In the genomic region with DNA sequence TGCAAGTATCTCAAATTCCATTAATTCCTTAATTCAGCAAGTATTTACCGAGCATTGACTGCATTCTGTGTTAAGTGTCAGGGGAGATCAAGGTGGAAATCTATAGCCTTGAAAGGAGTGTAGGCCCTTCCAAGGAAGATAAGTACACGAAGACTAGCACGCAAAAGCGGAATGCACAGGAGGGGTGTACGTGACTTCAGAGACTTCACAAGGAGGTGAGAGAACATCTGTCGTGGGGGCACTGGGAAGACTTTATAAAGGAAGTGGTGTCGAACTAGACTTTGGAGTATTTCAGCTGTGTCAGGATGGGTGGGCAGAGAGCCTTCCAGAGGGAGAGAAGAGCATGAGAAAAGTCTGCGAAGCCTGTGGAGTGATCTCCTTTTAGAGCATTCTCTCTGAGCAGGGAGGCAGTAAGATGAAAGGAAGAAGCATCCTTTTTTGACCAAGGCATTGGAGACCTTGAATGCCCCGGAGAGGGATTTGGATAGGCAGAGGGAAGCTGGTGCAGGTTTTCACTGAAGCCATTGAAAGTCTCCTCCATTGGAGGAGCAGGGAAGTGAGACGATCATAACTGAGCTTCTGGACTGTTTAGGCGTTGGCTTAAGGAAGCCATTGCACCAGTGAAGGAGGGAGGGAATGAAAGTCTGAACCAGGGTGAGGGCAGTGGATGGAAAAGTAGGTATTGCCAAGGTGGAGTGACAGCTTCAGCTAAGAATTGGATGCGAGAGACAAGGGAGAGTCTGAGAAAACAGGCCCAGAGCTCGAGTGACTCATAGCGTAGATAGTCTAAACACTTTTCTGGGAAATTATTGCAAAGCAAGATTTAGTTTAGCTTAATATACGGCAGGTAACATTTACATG, we compare ENCODE assay signal across 1 cellular context.
TF ChIP-seq lines count a peak whose summit lies in the region.

No MANE protein-coding gene starts in this region.

TF ChIP-seq in HepG2, 621 proteins besides CTCF, POLR2A, EP300 and RAD21 (continues in another document):
- TF ChIP-seq TAF1 (CRISPR knock-in tag; IDR thresholded peaks at IDR 0.05) (peak; percentile 28; the same call in 1 of the 2 replicates), CCAR2 (optimal IDR thresholded peaks at IDR 0.05; ENCODE audit: low read depth, low read length) (no peak), HMG20A (CRISPR knock-in tag; IDR thresholded peaks at IDR 0.05; ENCODE audit: borderline replicate concordance) (0 out of 2 replicates have a peak, but pooled peaks have one; percentile 8), SIX4 (CRISPR knock-in tag; IDR thresholded peaks at IDR 0.05) (no peak), TRIM24 (CRISPR knock-in tag; IDR thresholded peaks at IDR 0.05) (no peak), POLR2AphosphoS2 (IDR thresholded peaks at IDR 0.05; ENCODE audit: low read depth, low read length) (no peak), ZNF251 (CRISPR knock-in tag; IDR thresholded peaks at IDR 0.05) (no peak), ZSCAN30 (CRISPR knock-in tag; IDR thresholded peaks at IDR 0.05) (no peak), NR2F1 (CRISPR knock-in tag; IDR thresholded peaks at IDR 0.05) (no peak), RORA (CRISPR knock-in tag; IDR thresholded peaks at IDR 0.05) (no peak), ZNF839 (CRISPR knock-in tag; IDR thresholded peaks at IDR 0.05; ENCODE audit: borderline replicate concordance) (no peak), REL (CRISPR knock-in tag; conservative IDR thresholded peaks at IDR 0.05) (no peak), ZBTB38 (CRISPR knock-in tag; IDR thresholded peaks at IDR 0.05) (0 out of 2 replicates have a peak, but pooled peaks have one; percentile 20), ZNF766 (CRISPR knock-in tag; IDR thresholded peaks at IDR 0.05; ENCODE audit: borderline replicate concordance) (no peak), ZNF441 (CRISPR knock-in tag; IDR thresholded peaks at IDR 0.05; ENCODE audit: borderline replicate concordance) (no peak), ISL2 (CRISPR knock-in tag; IDR thresholded peaks at IDR 0.05) (no peak), ATF1 (CRISPR knock-in tag; IDR thresholded peaks at IDR 0.05) (no peak), TSC22D2 (CRISPR knock-in tag; IDR thresholded peaks at IDR 0.05; ENCODE audit: borderline replicate concordance) (no peak), ARID2 (CRISPR knock-in tag; IDR thresholded peaks at IDR 0.05; ENCODE audit: borderline replicate concordance) (0 out of 2 replicates have a peak, but pooled peaks have one; percentile 31), NFIB (CRISPR knock-in tag; IDR thresholded peaks at IDR 0.05; ENCODE audit: borderline replicate concordance) (no peak), ASH2L (IDR thresholded peaks at IDR 0.05; ENCODE audit: insufficient read length, low read depth, low read length) (peak; percentile 46), ZNF557 (CRISPR knock-in tag; IDR thresholded peaks at IDR 0.05) (no peak), TBL1XR1 (IDR thresholded peaks at IDR 0.05; ENCODE audit: borderline replicate concordance, low read length, partially characterized antibody) (no peak), ZNF121 (CRISPR knock-in tag; IDR thresholded peaks at IDR 0.05) (no peak), CHCHD3 (CRISPR knock-in tag; IDR thresholded peaks at IDR 0.05) (no peak), SAP130 (CRISPR knock-in tag; IDR thresholded peaks at IDR 0.05; ENCODE audit: low read depth) (peak; percentile 4; the same call in 1 of the 2 replicates), ZBTB3 (CRISPR knock-in tag; IDR thresholded peaks at IDR 0.05; ENCODE audit: borderline replicate concordance, low read depth) (no peak), KDM1A (CRISPR knock-in tag; IDR thresholded peaks at IDR 0.05) (no peak), IRF2 (CRISPR knock-in tag; IDR thresholded peaks at IDR 0.05) (no peak), ZNF850 (CRISPR knock-in tag; conservative IDR thresholded peaks at IDR 0.05) (no peak), XBP1 (CRISPR knock-in tag; IDR thresholded peaks at IDR 0.05) (no peak), ZBTB42 (CRISPR knock-in tag; IDR thresholded peaks at IDR 0.05) (no peak), ZNF224 (CRISPR knock-in tag; IDR thresholded peaks at IDR 0.05) (no peak), NR2C2 (CRISPR knock-in tag; IDR thresholded peaks at IDR 0.05; ENCODE audit: borderline replicate concordance) (no peak), YEATS4 (CRISPR knock-in tag; IDR thresholded peaks at IDR 0.05; ENCODE audit: borderline replicate concordance) (no peak), ZNF773 (CRISPR knock-in tag; IDR thresholded peaks at IDR 0.05; ENCODE audit: borderline replicate concordance) (no peak), ZSCAN29 (CRISPR knock-in tag; conservative IDR thresholded peaks at IDR 0.05) (no peak), KDM4B (CRISPR knock-in tag; IDR thresholded peaks at IDR 0.05) (peak; percentile 31; the same call in 1 of the 2 replicates), ZNF432 (CRISPR knock-in tag; IDR thresholded peaks at IDR 0.05; ENCODE audit: borderline replicate concordance) (no peak), JUNB (CRISPR knock-in tag; IDR thresholded peaks at IDR 0.05; ENCODE audit: borderline replicate concordance) (no peak), ZNF878 (CRISPR knock-in tag; IDR thresholded peaks at IDR 0.05) (0 out of 2 replicates have a peak, but pooled peaks have one; percentile 24), TARDBP (CRISPR knock-in tag; IDR thresholded peaks at IDR 0.05) (0 out of 2 replicates have a peak, but pooled peaks have one; percentile 24), MATR3 (CRISPR knock-in tag; IDR thresholded peaks at IDR 0.05) (no peak), ZNF451 (CRISPR knock-in tag; IDR thresholded peaks at IDR 0.05) (no peak), EED (CRISPR knock-in tag; IDR thresholded peaks at IDR 0.05) (no peak), ATF7 (IDR thresholded peaks at IDR 0.05) (no peak), ATF7 (CRISPR knock-in tag; IDR thresholded peaks at IDR 0.05) (no peak), ZNF333 (CRISPR knock-in tag; IDR thresholded peaks at IDR 0.05; ENCODE audit: borderline replicate concordance) (no peak), AGO2 (optimal IDR thresholded peaks at IDR 0.05; ENCODE audit: low read depth, low read length) (no peak), ZNF350 (CRISPR knock-in tag; IDR thresholded peaks at IDR 0.05; ENCODE audit: borderline replicate concordance, low read depth) (0 out of 2 replicates have a peak, but pooled peaks have one; percentile 35)
- TF ChIP-seq, protein P1, sequence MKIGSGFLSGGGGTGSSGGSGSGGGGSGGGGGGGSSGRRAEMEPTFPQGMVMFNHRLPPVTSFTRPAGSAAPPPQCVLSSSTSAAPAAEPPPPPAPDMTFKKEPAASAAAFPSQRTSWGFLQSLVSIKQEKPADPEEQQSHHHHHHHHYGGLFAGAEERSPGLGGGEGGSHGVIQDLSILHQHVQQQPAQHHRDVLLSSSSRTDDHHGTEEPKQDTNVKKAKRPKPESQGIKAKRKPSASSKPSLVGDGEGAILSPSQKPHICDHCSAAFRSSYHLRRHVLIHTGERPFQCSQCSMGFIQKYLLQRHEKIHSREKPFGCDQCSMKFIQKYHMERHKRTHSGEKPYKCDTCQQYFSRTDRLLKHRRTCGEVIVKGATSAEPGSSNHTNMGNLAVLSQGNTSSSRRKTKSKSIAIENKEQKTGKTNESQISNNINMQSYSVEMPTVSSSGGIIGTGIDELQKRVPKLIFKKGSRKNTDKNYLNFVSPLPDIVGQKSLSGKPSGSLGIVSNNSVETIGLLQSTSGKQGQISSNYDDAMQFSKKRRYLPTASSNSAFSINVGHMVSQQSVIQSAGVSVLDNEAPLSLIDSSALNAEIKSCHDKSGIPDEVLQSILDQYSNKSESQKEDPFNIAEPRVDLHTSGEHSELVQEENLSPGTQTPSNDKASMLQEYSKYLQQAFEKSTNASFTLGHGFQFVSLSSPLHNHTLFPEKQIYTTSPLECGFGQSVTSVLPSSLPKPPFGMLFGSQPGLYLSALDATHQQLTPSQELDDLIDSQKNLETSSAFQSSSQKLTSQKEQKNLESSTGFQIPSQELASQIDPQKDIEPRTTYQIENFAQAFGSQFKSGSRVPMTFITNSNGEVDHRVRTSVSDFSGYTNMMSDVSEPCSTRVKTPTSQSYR (CRISPR knock-in tag; IDR thresholded peaks at IDR 0.05; ENCODE audit: borderline replicate concordance) = no peak
- TF ChIP-seq, protein P2, sequence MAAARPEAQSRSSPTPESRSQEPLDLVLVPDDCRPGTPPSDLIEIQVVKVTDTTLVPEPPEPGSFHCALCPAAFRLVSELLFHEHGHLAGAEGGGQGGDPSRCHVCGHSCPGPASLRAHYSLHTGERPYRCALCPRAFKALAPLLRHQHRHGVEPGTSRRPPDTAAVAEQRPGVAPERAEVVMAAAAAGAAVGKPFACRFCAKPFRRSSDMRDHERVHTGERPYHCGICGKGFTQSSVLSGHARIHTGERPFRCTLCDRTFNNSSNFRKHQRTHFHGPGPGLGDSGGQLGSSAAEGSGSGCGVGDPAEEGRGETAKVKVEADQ (CRISPR knock-in tag; IDR thresholded peaks at IDR 0.05; ENCODE audit: borderline replicate concordance) = no peak
- TF ChIP-seq, protein P3, sequence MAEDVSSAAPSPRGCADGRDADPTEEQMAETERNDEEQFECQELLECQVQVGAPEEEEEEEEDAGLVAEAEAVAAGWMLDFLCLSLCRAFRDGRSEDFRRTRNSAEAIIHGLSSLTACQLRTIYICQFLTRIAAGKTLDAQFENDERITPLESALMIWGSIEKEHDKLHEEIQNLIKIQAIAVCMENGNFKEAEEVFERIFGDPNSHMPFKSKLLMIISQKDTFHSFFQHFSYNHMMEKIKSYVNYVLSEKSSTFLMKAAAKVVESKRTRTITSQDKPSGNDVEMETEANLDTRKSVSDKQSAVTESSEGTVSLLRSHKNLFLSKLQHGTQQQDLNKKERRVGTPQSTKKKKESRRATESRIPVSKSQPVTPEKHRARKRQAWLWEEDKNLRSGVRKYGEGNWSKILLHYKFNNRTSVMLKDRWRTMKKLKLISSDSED (CRISPR knock-in tag; IDR thresholded peaks at IDR 0.05) = no peak
- TF ChIP-seq, protein P4, sequence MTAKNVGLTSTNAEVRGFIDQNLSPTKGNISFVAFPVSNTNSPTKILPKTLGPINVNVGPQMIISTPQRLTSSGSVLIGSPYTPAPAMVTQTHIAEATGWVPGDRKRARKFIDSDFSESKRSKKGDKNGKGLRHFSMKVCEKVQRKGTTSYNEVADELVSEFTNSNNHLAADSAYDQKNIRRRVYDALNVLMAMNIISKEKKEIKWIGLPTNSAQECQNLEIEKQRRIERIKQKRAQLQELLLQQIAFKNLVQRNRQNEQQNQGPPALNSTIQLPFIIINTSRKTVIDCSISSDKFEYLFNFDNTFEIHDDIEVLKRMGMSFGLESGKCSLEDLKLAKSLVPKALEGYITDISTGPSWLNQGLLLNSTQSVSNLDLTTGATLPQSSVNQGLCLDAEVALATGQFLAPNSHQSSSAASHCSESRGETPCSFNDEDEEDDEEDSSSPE (CRISPR knock-in tag; IDR thresholded peaks at IDR 0.05) = no peak
- TF ChIP-seq, protein P5, sequence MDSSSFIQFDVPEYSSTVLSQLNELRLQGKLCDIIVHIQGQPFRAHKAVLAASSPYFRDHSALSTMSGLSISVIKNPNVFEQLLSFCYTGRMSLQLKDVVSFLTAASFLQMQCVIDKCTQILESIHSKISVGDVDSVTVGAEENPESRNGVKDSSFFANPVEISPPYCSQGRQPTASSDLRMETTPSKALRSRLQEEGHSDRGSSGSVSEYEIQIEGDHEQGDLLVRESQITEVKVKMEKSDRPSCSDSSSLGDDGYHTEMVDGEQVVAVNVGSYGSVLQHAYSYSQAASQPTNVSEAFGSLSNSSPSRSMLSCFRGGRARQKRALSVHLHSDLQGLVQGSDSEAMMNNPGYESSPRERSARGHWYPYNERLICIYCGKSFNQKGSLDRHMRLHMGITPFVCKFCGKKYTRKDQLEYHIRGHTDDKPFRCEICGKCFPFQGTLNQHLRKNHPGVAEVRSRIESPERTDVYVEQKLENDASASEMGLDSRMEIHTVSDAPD (CRISPR knock-in tag; IDR thresholded peaks at IDR 0.05) = no peak
- TF ChIP-seq, protein P6, sequence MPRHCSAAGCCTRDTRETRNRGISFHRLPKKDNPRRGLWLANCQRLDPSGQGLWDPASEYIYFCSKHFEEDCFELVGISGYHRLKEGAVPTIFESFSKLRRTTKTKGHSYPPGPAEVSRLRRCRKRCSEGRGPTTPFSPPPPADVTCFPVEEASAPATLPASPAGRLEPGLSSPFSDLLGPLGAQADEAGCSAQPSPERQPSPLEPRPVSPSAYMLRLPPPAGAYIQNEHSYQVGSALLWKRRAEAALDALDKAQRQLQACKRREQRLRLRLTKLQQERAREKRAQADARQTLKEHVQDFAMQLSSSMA (CRISPR knock-in tag; IDR thresholded peaks at IDR 0.05) = 0 out of 2 replicates have a peak, but pooled peaks have one; percentile 51
- TF ChIP-seq, protein P7, sequence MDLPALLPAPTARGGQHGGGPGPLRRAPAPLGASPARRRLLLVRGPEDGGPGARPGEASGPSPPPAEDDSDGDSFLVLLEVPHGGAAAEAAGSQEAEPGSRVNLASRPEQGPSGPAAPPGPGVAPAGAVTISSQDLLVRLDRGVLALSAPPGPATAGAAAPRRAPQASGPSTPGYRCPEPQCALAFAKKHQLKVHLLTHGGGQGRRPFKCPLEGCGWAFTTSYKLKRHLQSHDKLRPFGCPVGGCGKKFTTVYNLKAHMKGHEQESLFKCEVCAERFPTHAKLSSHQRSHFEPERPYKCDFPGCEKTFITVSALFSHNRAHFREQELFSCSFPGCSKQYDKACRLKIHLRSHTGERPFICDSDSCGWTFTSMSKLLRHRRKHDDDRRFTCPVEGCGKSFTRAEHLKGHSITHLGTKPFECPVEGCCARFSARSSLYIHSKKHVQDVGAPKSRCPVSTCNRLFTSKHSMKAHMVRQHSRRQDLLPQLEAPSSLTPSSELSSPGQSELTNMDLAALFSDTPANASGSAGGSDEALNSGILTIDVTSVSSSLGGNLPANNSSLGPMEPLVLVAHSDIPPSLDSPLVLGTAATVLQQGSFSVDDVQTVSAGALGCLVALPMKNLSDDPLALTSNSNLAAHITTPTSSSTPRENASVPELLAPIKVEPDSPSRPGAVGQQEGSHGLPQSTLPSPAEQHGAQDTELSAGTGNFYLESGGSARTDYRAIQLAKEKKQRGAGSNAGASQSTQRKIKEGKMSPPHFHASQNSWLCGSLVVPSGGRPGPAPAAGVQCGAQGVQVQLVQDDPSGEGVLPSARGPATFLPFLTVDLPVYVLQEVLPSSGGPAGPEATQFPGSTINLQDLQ (CRISPR knock-in tag; IDR thresholded peaks at IDR 0.05) = no peak
- TF ChIP-seq, protein P8, sequence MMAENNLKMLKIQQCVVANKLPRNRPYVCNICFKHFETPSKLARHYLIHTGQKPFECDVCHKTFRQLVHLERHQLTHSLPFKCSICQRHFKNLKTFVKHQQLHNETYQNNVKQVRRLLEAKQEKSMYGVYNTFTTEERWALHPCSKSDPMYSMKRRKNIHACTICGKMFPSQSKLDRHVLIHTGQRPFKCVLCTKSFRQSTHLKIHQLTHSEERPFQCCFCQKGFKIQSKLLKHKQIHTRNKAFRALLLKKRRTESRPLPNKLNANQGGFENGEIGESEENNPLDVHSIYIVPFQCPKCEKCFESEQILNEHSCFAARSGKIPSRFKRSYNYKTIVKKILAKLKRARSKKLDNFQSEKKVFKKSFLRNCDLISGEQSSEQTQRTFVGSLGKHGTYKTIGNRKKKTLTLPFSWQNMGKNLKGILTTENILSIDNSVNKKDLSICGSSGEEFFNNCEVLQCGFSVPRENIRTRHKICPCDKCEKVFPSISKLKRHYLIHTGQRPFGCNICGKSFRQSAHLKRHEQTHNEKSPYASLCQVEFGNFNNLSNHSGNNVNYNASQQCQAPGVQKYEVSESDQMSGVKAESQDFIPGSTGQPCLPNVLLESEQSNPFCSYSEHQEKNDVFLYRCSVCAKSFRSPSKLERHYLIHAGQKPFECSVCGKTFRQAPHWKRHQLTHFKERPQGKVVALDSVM (CRISPR knock-in tag; IDR thresholded peaks at IDR 0.05) = no peak
